8 cellular contexts compared by ENCODE assay signal in the genomic region with DNA sequence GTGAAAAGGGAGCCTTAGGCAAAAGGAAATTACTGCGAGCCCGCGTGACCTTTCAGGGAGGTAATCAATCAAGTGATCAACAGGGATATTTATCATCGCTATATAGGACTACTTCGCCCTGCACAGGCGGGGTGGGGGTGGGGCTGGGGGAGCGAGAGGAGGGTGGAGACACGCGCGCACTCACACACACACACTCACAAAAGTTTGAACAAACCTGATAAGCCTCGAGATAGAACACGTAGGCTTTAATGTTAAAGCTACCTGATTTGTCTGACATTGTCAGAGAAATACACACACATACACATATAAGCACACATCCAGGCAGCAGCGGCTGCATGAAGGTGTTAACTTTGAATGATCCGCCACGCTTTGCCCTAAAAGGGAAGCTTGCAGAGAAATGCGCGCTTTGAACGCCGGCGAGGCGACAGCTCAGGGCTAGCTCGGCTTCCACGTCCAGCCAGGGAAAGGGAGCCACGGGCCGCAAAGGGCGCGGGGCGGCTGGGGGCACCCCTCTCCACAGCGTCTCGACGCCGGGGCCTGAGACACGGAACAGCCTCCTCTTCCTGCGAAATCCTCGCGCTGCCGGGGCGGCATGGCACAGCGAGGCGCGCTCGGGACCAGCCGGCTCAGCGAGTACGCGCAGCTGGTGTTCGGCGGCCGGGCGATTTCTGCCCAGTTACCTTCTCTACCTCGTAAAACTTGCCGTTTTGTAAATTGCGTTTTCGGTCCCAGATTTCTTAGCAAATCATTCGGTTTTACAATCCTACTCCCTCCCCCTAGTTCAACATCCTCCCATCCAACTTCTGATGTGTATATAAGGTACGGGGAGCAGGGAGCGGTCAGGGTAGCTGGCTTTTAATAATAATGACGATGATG. TPM values are rescaled to one million over a fixed set of nuclear protein-coding genes. Genes with fewer than 3 reads are reported as not detected.
A peak's percentile ranks its signal among the peaks of the same experiment; 100 is the strongest.
DNase-seq lines count a peak whose midpoint lies in the region; ATAC-seq, FAIRE-seq and TF ChIP-seq lines count a peak whose summit lies in the region.

No MANE protein-coding gene starts in this region.

- peak; percentile 19 for ATAC-seq in GM18867 (IDR thresholded peaks at IDR 0.05; ENCODE audit: unreplicated experiment)
- peak; percentile 52 to 73 for ATAC-seq in lower lobe of right lung
- ATAC-seq in HG03378 (IDR thresholded peaks at IDR 0.05; ENCODE audit: unreplicated experiment), result no peak

- no peak for FAIRE-seq in bronchial epithelial cell (lab: Jason Lieb, UNC)

- peaks cover under 1% of the 10 kb centered on the region for H3K9me3 ChIP-seq in lower lobe of right lung
- H3K9me3 ChIP-seq in transverse colon, result peaks cover 0 to 1% of the 10 kb centered on the region in 2 donors

- intact Hi-C loops in lower lobe of right lung (cut with DNase I), result loop anchor here (10.0 kb wide), 1 partner anchor 534 kb away; no protein-coding TSS in a partner anchor
- intact Hi-C loops in transverse colon (cut with DNase I; ENCODE audit: low total_unique reads), result loop anchor here (10.0 kb wide), 1 partner anchor 804 kb away; no protein-coding TSS in a partner anchor

- peaks cover 21% of the 10 kb centered on the region for H3K4me1 ChIP-seq in lower lobe of right lung
- H3K4me1 ChIP-seq in transverse colon, result peaks cover 0 to 34% (median 20%) of the 10 kb centered on the region in 4 donors

- H3K27ac ChIP-seq in lower lobe of right lung, result peak overlapping the region; percentile 73
- peak overlapping the region; percentile 24 to 74 (median 45) for H3K27ac ChIP-seq in transverse colon

- DNase-seq in AG04449 (ENCODE audit: low read depth, low spot score) (no peak), NCI-H526 (lab: John Stamatoyannopoulos, UW) (peak; percentile 60 to 90), bronchial epithelial cell (ENCODE audit: low read depth) (peak; percentile 53), lower lobe of right lung (peak; percentile 68), transverse colon (peak; percentile 40), hepatic stellate cell (ENCODE audit: low spot score) (no peak)

- H3K36me3 ChIP-seq in bronchial epithelial cell (ENCODE audit: control insufficient read depth, insufficient read depth, low read length) (no peaks in the 10 kb centered on the region), lower lobe of right lung (no peaks in the 10 kb centered on the region), transverse colon (no peaks in the 10 kb centered on the region)

- in situ Hi-C loops in transverse colon (cut with MboI; ENCODE audit: low pct_ligation_motif_present in 1 of 4, low pct_unique_long_range_greater_than_20kb in 1 of 4, low sequenced_read_pairs in 3 of 4), result loop anchor here in 3 of 4 donors (10.0 to 25.0 kb wide), 3 partner anchors 281 to 531 kb away; no protein-coding TSS in a partner anchor

- H3K27me3 ChIP-seq in bronchial epithelial cell (ENCODE audit: control insufficient read depth, insufficient read depth, low read length), result no peaks in the 10 kb centered on the region
- peaks cover 61% of the 10 kb centered on the region for H3K27me3 ChIP-seq in lower lobe of right lung (ENCODE audit: low read depth)
- H3K27me3 ChIP-seq in transverse colon, result peaks cover 99% of the 10 kb centered on the region

- WGBS in transverse colon (ENCODE audit: low coverage in 1 of 2), 2 donors, result 4 to 11% methylated on average over 15 to 58 of the region's 58 CpGs

- TF ChIP-seq EP300 in transverse colon (IDR thresholded peaks at IDR 0.05; ENCODE audit: low read depth), result no peak

- TF ChIP-seq CTCF in AG04449 (IDR thresholded peaks at IDR 0.05; ENCODE audit: insufficient read depth, low read length, missing control alignments), result no peak
- TF ChIP-seq CTCF in bronchial epithelial cell (IDR thresholded peaks at IDR 0.05; ENCODE audit: insufficient read depth, low read length, severe bottlenecking), result no peak
- no peak for TF ChIP-seq CTCF in lower lobe of right lung (IDR thresholded peaks at IDR 0.05)
- TF ChIP-seq CTCF in transverse colon (IDR thresholded peaks at IDR 0.05), result no peak

- TF ChIP-seq POLR2A in transverse colon (IDR thresholded peaks at IDR 0.05), result no peak

- CTCF ChIA-PET in AG04449 (lab: Yijun Ruan, JAX), result interaction anchor here (0.7 to 4.7 kb wide), 16 partner anchors 9 to 805 kb away, joined by 3 to 43 read pairs (median 4); no protein-coding TSS in a partner anchor

- POLR2A ChIA-PET in AG04449 (lab: Yijun Ruan, JAX), result no interaction called here

- peak overlapping the region; percentile 23 for H3K4me3 ChIP-seq in AG04449 (ENCODE audit: low read depth, low read length)
- peak overlapping the region; percentile 55 for H3K4me3 ChIP-seq in bronchial epithelial cell (ENCODE audit: low read depth, low read length)
- peak overlapping the region; percentile 53 for H3K4me3 ChIP-seq in lower lobe of right lung
- peak overlapping the region; percentile 19 to 55 (median 31) for H3K4me3 ChIP-seq in transverse colon

RNA-seq across cellular contexts. Expression of gene MECOM, which starts 4.8 kb away (rescaled TPM):
- total RNA-seq in bronchial epithelial cell, result 7.6 and 10.6 TPM in 2 replicates
- total RNA-seq in lower lobe of right lung, result 92.4 TPM
- 10 to 100 TPM; 57.2 to 85.1 (median 80.7) TPM for total RNA-seq in transverse colon

Comparison
In these comparisons a context has a peak if more than half of its experiments do, and no peak if none do; other contexts are left out.
1. DNase-seq: peak in NCI-H526 (2 of 2), bronchial epithelial cell (single experiment), lower lobe of right lung (single experiment) and transverse colon (single experiment); none in AG04449 (single experiment) and hepatic stellate cell (single experiment).
2. Peak in every context shown above with its lines, with median percentiles within 50 percentile points of each other: H3K4me3 ChIP-seq.